Comparison of ENCODE assay signal across 25 cellular contexts in the genomic region with DNA sequence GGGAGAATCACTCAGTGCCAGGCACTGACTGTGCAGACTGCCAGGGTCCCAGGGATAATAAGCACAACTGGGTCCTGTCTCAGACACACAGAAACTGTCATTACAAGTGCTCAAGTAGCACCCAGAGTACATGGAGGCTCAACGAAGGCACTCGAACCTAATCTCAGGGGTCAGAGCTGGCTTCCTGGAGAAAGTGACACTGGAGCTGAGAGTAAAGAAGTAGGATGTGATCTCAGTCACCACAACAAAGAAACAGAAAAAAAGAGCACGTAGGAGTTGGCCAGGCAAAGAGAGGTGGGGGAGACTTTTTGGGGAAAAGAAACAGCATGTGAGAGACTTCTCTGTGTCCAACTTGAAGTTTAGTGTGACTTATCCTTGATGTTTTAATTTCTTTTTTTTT. TPM values are rescaled to one million over a fixed set of nuclear protein-coding genes. Genes with fewer than 3 reads are reported as not detected.
DNase-seq lines count a peak whose midpoint lies in the region; ATAC-seq, FAIRE-seq and TF ChIP-seq lines count a peak whose summit lies in the region.
"Had no signal": no experiment of that assay in that cellular context is flagged by ENCODE, and none has a peak within 500 bp of the region (broad histone marks: within the 10 kb centered on the region; RNA-seq: fewer than 3 reads in every experiment).

No MANE protein-coding gene starts in this region.

- H3K27ac ChIP-seq in CD4-positive, CD25-positive, alpha-beta regulatory T cell (ENCODE audit: insufficient read depth, low read length, poor library complexity, severe bottlenecking) = no peak overlapping the region
- H3K27ac ChIP-seq in DND-41 (ENCODE audit: low read length) (no peak overlapping the region), H1 (ENCODE audit: low read depth, low read length) (no peak overlapping the region), prostate gland (no peak overlapping the region)
- H3K27ac ChIP-seq: SJCRH30 had no signal

- peaks cover 11% of the 10 kb centered on the region for H3K27me3 Mint-ChIP-seq in CD4-positive, CD25-positive, alpha-beta regulatory T cell
- no peaks in the 10 kb centered on the region for H3K27me3 Mint-ChIP-seq in activated CD4-positive, alpha-beta memory T cell treated with anti-CD3 and anti-CD28 coated beads for 36 hours

- CTCF ChIA-PET in activated CD4-positive, alpha-beta memory T cell treated with anti-CD3 and anti-CD28 coated beads for 36 hours (lab: Charles Lee) = interaction anchor here (0.8 to 2.4 kb wide), 2 partner anchors 43 to 130 kb away, joined by 3 to 10 read pairs; partner anchors contain the start of gene CEP85
- CTCF ChIA-PET in H1 (lab: Charles Lee; ENCODE audit: partially characterized antibody) = interaction anchor here (0.6 to 12.6 kb wide), 9 partner anchors 12 to 345 kb away, joined by 3 to 159 read pairs (median 9); partner anchors contain the start of genes C1orf232, CEP85, CNKSR1 and ZNF593

- no peak overlapping the region for H4K91ac ChIP-seq in H1 (replicated peaks; ENCODE audit: insufficient read length, low read length)

- TF ChIP-seq EP300 in H1 (IDR thresholded peaks at IDR 0.05; ENCODE audit: borderline replicate concordance in 1 of 2, low read depth in 2 of 2, low read length in 2 of 2) = no peak

- no peak overlapping the region for H2BK20ac ChIP-seq in H1 (ENCODE audit: low read length)

- H3K4ac ChIP-seq in H1 (replicated peaks; ENCODE audit: insufficient read length, low read depth, low read length) = peak overlapping the region; percentile 44

- no peaks in the 10 kb centered on the region for H3K9me3 ChIP-seq in CD4-positive, CD25-positive, alpha-beta regulatory T cell (ENCODE audit: control insufficient read depth in 2 of 2, low read length in 2 of 2)
- H3K9me3 ChIP-seq in DND-41 (ENCODE audit: insufficient read depth, low read length, severe bottlenecking) (no peaks in the 10 kb centered on the region), H1 (ENCODE audit: insufficient read depth in 2 of 2, low read depth in 1 of 2, low read length in 1 of 2) (no peaks in the 10 kb centered on the region), prostate gland (no peaks in the 10 kb centered on the region)
- H3K9me3 ChIP-seq: SJCRH30 had no signal

- H3K4me1 ChIP-seq in CD4-positive, CD25-positive, alpha-beta regulatory T cell (ENCODE audit: control insufficient read depth, insufficient read depth, low read length, poor library complexity, severe bottlenecking) = peaks cover 4% of the 10 kb centered on the region
- H3K4me1 ChIP-seq in DND-41 (ENCODE audit: insufficient read depth, low read length) (peaks cover 8% of the 10 kb centered on the region), H1 (replicated peaks in 1 of 4; ENCODE audit: control insufficient read depth in 3 of 4, insufficient read depth in 4 of 4, low read length in 3 of 4) (peaks cover 0 to 7% (median 2%) of the 10 kb centered on the region in 4 experiments; a peak in 3 of 7 replicates), prostate gland (replicated peaks) (no peaks in the 10 kb centered on the region)
- H3K4me1 ChIP-seq: SJCRH30 had no signal

- H2BK120ac ChIP-seq in H1 (replicated peaks; ENCODE audit: low read depth, low read length) = no peak overlapping the region

- H2AFZ ChIP-seq in DND-41 (ENCODE audit: low read depth, low read length) (no peak overlapping the region), H1 (ENCODE audit: low read length) (no peak overlapping the region)

- H3K36me3 Mint-ChIP-seq in CD4-positive, CD25-positive, alpha-beta regulatory T cell = peaks cover 4% of the 10 kb centered on the region
- no peaks in the 10 kb centered on the region for H3K36me3 Mint-ChIP-seq in activated CD4-positive, alpha-beta memory T cell treated with anti-CD3 and anti-CD28 coated beads for 36 hours
- H3K36me3 Mint-ChIP-seq: stimulated activated memory B cell treated with anti-CD40 and anti-IgM and Interleukin-4, amounts not matched to agents 10 μg/mL and 1 μg/mL and 100 μg/mL, for 72 hours had no signal

- no peak overlapping the region; the same call in 1 of the 2 replicates for H3K4me2 ChIP-seq in DND-41 (ENCODE audit: insufficient read depth, low read length)
- H3K4me2 ChIP-seq in H1 (ENCODE audit: insufficient read depth in 1 of 2, low read depth in 2 of 2, low read length in 2 of 2) = no peak overlapping the region
- H3K4me2 ChIP-seq: smooth muscle cell had no signal

- no peaks in the 10 kb centered on the region for H3K27me3 ChIP-seq in CD4-positive, CD25-positive, alpha-beta regulatory T cell (ENCODE audit: control insufficient read depth, insufficient read depth, low read length)
- H3K27me3 ChIP-seq in DND-41 (ENCODE audit: insufficient read depth, low read length, poor library complexity) (no peaks in the 10 kb centered on the region), H1 (replicated peaks in 1 of 4; ENCODE audit: control insufficient read depth in 3 of 4, extremely low read depth in 1 of 4, insufficient read depth in 3 of 4, low read length in 3 of 4) (no peaks in the 10 kb centered on the region), prostate gland (replicated peaks; ENCODE audit: insufficient read depth) (no peaks in the 10 kb centered on the region)
- H3K27me3 ChIP-seq: SJCRH30 had no signal

- H3K56ac ChIP-seq in H1 (replicated peaks; ENCODE audit: insufficient read length, low read depth, low read length) = no peak overlapping the region

- H3K79me2 ChIP-seq in DND-41 (ENCODE audit: insufficient read depth, low read length) = no peaks in the 10 kb centered on the region
- H3K79me2 ChIP-seq in H1 (ENCODE audit: control insufficient read depth in 1 of 2, insufficient read depth in 2 of 2, low read length in 2 of 2) = no peaks in the 10 kb centered on the region

- no peak overlapping the region for H2AK5ac ChIP-seq in H1 (ENCODE audit: low read depth, low read length)

- TF ChIP-seq RAD21 in H1 (IDR thresholded peaks at IDR 0.05 in 1 of 2, conservative IDR thresholded peaks at IDR 0.05 in 1 of 2; ENCODE audit: low read depth in 2 of 2, low read length in 2 of 2) = no peak

- peaks cover 0 to 15% (median 7%) of the 10 kb centered on the region in 4 donors for H3K4me1 Mint-ChIP-seq in CD4-positive, CD25-positive, alpha-beta regulatory T cell
- H3K4me1 Mint-ChIP-seq in activated CD4-positive, alpha-beta memory T cell treated with anti-CD3 and anti-CD28 coated beads for 36 hours (ENCODE audit: low read depth) = peaks cover 10% of the 10 kb centered on the region
- H3K4me1 Mint-ChIP-seq: stimulated activated memory B cell treated with anti-CD40 and anti-IgM and Interleukin-4, amounts not matched to agents 10 μg/mL and 1 μg/mL and 100 μg/mL, for 72 hours had no signal

- H3K9ac ChIP-seq in DND-41 (ENCODE audit: low read depth, low read length) = no peak overlapping the region
- H3K9ac ChIP-seq in H1 (replicated peaks in 1 of 4; ENCODE audit: extremely low read depth in 1 of 4, low read depth in 3 of 4, low read length in 3 of 4) = no peak overlapping the region

- ATAC-seq in CD4-positive, CD25-positive, alpha-beta regulatory T cell (ENCODE audit: low read depth in 2 of 2) = no peak
- ATAC-seq in DND-41 (ENCODE audit: insufficient read depth, low read depth) (peak; percentile 84), GM21529 (IDR thresholded peaks at IDR 0.05; ENCODE audit: unreplicated experiment) (no peak), GM19463 (IDR thresholded peaks at IDR 0.05; ENCODE audit: unreplicated experiment) (no peak)
- ATAC-seq: stimulated activated memory B cell treated with anti-CD40 and anti-IgM and Interleukin-4, amounts not matched to agents 10 μg/mL and 1 μg/mL and 100 μg/mL, for 72 hours had no signal

- no peak overlapping the region for H3K14ac ChIP-seq in H1 (ENCODE audit: insufficient read length)

- H2BK15ac ChIP-seq in H1 (ENCODE audit: low read length) = no peak overlapping the region; the same call in 1 of the 2 replicates

- intact Hi-C loops in activated CD4-positive, alpha-beta memory T cell treated with anti-CD3 and anti-CD28 coated beads for 36 hours (cut with micrococcal nuclease) = no loop called here
- intact Hi-C loops in prostate gland (cut with DNase I) = no loop called here

- POLR2A ChIA-PET in activated CD4-positive, alpha-beta memory T cell treated with anti-CD3 and anti-CD28 coated beads for 36 hours (lab: Charles Lee) = no interaction called here
- POLR2A ChIA-PET in H1 (lab: Charles Lee; ENCODE audit: partially characterized antibody) = interaction anchor here (0.6 to 3.2 kb wide), 3 partner anchors 13 to 88 kb away, joined by 3 to 22 read pairs (median 4); partner anchors contain the start of genes CEP85, CNKSR1 and SH3BGRL3

- no peaks in the 10 kb centered on the region for H3K36me3 ChIP-seq in CD4-positive, CD25-positive, alpha-beta regulatory T cell (ENCODE audit: control insufficient read depth, insufficient read depth, low read length)
- H3K36me3 ChIP-seq in DND-41 (ENCODE audit: insufficient read depth, low read length) (no peaks in the 10 kb centered on the region), H1 (ENCODE audit: control insufficient read depth in 2 of 4, insufficient read depth in 4 of 4, low read length in 3 of 4) (0 out of 8 replicates have a peak, but pooled peaks cover 0 to 6% (median 0%) of the 10 kb centered on the region in 4 experiments), prostate gland (no peaks in the 10 kb centered on the region)
- H3K36me3 ChIP-seq: SJCRH30 had no signal

- TF ChIP-seq POLR2A in H1 (IDR thresholded peaks at IDR 0.05; ENCODE audit: control extremely low read depth in 1 of 2, low read depth in 2 of 2, low read length in 2 of 2) (no peak), prostate gland (IDR thresholded peaks at IDR 0.05) (no peak)

- H2BK12ac ChIP-seq in H1 (ENCODE audit: low read depth, low read length) = no peak overlapping the region

- peak overlapping the region in 2 of 3 donors; percentile 22 to 52 for H3K27ac Mint-ChIP-seq in CD4-positive, CD25-positive, alpha-beta regulatory T cell
- H3K27ac Mint-ChIP-seq in activated CD4-positive, alpha-beta memory T cell treated with anti-CD3 and anti-CD28 coated beads for 36 hours = no peak overlapping the region
- H3K27ac Mint-ChIP-seq: dendritic cell treated with granulocyte-macrophage colony-stimulating factor and Interleukin-4, amounts not matched to agents 40 ng/mL and 50 ng/mL, for 4 days; stimulated activated memory B cell treated with anti-CD40 and anti-IgM and Interleukin-4, amounts not matched to agents 10 μg/mL and 1 μg/mL and 100 μg/mL, for 72 hours had no signal

- no peaks in the 10 kb centered on the region; the same call in 1 of the 2 replicates for H4K20me1 ChIP-seq in DND-41 (ENCODE audit: insufficient read depth, low read length)
- H4K20me1 ChIP-seq in H1 (replicated peaks in 1 of 2; ENCODE audit: control insufficient read depth in 1 of 2, insufficient read depth in 2 of 2, low read length in 2 of 2) = no peaks in the 10 kb centered on the region

- 0 out of 2 replicates have a peak overlapping the region, but pooled peaks have one; percentile 18 for H2BK5ac ChIP-seq in H1 (ENCODE audit: low read depth, low read length)

- no peak overlapping the region for H4K5ac ChIP-seq in H1 (ENCODE audit: insufficient read length, low read depth, low read length)

- H3K9me3 Mint-ChIP-seq in CD4-positive, CD25-positive, alpha-beta regulatory T cell = peaks cover 0 to 4% (median 0%) of the 10 kb centered on the region in 7 donors
- H3K9me3 Mint-ChIP-seq in activated CD4-positive, alpha-beta memory T cell treated with anti-CD3 and anti-CD28 coated beads for 36 hours = no peaks in the 10 kb centered on the region
- H3K9me3 Mint-ChIP-seq: dendritic cell treated with granulocyte-macrophage colony-stimulating factor and Interleukin-4, amounts not matched to agents 40 ng/mL and 50 ng/mL, for 4 days; stimulated activated memory B cell treated with anti-CD40 and anti-IgM and Interleukin-4, amounts not matched to agents 10 μg/mL and 1 μg/mL and 100 μg/mL, for 72 hours had no signal

- H3K79me1 ChIP-seq in H1 (ENCODE audit: low read depth, low read length) = no peaks in the 10 kb centered on the region

- no peak overlapping the region for H3K18ac ChIP-seq in H1 (ENCODE audit: extremely low read depth, low read length)

- WGBS in H1 (ENCODE audit: extremely low coverage in 1 of 2, insufficient coverage in 1 of 2, insufficient read length in 1 of 2, insufficient replicate concordance in 2 of 2, low coverage in 1 of 2, low lambda C conversion rate in 2 of 2, missing lambda C conversion rate in 1 of 2), 2 experiments = 82% methylated on average over 3 of the region's 3 CpGs; no CpG with 5 or more reads in 1 of the 2 experiments
- WGBS in prostate gland = 52% methylated on average over 3 of the region's 3 CpGs

- peak in 1 of 3 donors; percentile 57 for DNase-seq in CD4-positive, CD25-positive, alpha-beta regulatory T cell
- DNase-seq in DND-41 (peak; percentile 46), H1 (ENCODE audit: low read depth in 1 of 2, low spot score in 2 of 2) (no peak), prostate gland (ENCODE audit: low spot score) (no peak)
- DNase-seq in activated CD4-positive, alpha-beta memory T cell treated with anti-CD3 and anti-CD28 coated beads for 36 hours = peak; percentile 41
- DNase-seq: activated effector memory CD4-positive, alpha-beta T cell treated with Interleukin-2 at 50 U/mL for 16 hours; anterior cingulate cortex; DMS79; IMR-90; kidney; NCI-H1417 treated with DMSO at 0.1 percent for 48 hours; NCI-H510A treated with DMSO at 0.1 percent for 48 hours; nucleus accumbens; SJCRH30 had no signal

- TF ChIP-seq CTCF in DND-41 (IDR thresholded peaks at IDR 0.05; ENCODE audit: borderline replicate concordance, extremely low read depth, low read length, poor library complexity, severe bottlenecking) = no peak
- no peak for TF ChIP-seq CTCF in H1 (IDR thresholded peaks at IDR 0.05; ENCODE audit: control extremely low read depth in 1 of 3, insufficient read depth in 1 of 3, low read depth in 1 of 3, low read length in 3 of 3)
- TF ChIP-seq CTCF in prostate gland (IDR thresholded peaks at IDR 0.05) = no peak

- no peaks in the 10 kb centered on the region; the same call in 1 of the 2 replicates for H3K23me2 ChIP-seq in H1 (ENCODE audit: low read depth, low read length)

- H3K4me3 Mint-ChIP-seq in CD4-positive, CD25-positive, alpha-beta regulatory T cell = peak overlapping the region in 1 of 4 donors; percentile 10
- H3K4me3 Mint-ChIP-seq in activated CD4-positive, alpha-beta memory T cell treated with anti-CD3 and anti-CD28 coated beads for 36 hours = no peak overlapping the region
- H3K4me3 Mint-ChIP-seq: dendritic cell treated with granulocyte-macrophage colony-stimulating factor and Interleukin-4, amounts not matched to agents 40 ng/mL and 50 ng/mL, for 4 days; stimulated activated memory B cell treated with anti-CD40 and anti-IgM and Interleukin-4, amounts not matched to agents 10 μg/mL and 1 μg/mL and 100 μg/mL, for 72 hours had no signal

- no peak overlapping the region for H4K8ac ChIP-seq in H1 (ENCODE audit: extremely low read depth, insufficient read depth, low read length)

- no peak overlapping the region for H3K4me3 ChIP-seq in CD4-positive, CD25-positive, alpha-beta regulatory T cell (ENCODE audit: low read depth, low read length)
- no peak overlapping the region for H3K4me3 ChIP-seq in DND-41 (ENCODE audit: low read depth in 1 of 2, low read length in 2 of 2)
- no peak overlapping the region for H3K4me3 ChIP-seq in H1 (ENCODE audit: extremely low read depth in 1 of 4, insufficient read depth in 2 of 4, low read depth in 3 of 4, low read length in 4 of 4)
- H3K4me3 ChIP-seq in prostate gland = no peak overlapping the region
- H3K4me3 ChIP-seq: SJCRH30, smooth muscle cell had no signal

- FAIRE-seq in H1 (lab: Jason Lieb, UNC) = no peak
- FAIRE-seq: H54, kidney, RCC 7860 had no signal

- H3K23ac ChIP-seq in H1 (ENCODE audit: insufficient read length) = no peak overlapping the region

RNA-seq across cellular contexts. Expression of gene CATSPER4, which starts 1.3 kb away (rescaled TPM):
- not detected for total RNA-seq in CD4-positive, CD25-positive, alpha-beta regulatory T cell
- polyA plus RNA-seq in CD4-positive, CD25-positive, alpha-beta regulatory T cell = not detected
- not detected for total RNA-seq in activated CD4-positive, alpha-beta memory T cell treated with anti-CD3 and anti-CD28 coated beads for 36 hours
- 0.65 and 0.90 TPM in 2 replicates for total RNA-seq in H1 (2021; fragmentation: NEBNext Ultra II Directional; extraction: Animal tissue kit (Norgen Biotek cat#: 25700))
- polyA plus RNA-seq in H1 (2011; rRNA removed) = 0.83 TPM in 2 replicates
- polyA plus RNA-seq in H1 (2011; cell fraction: cytosol; rRNA removed) = 1.1 TPM
- polyA plus RNA-seq in H1 (2011; cell fraction: nucleus; rRNA removed) = 1.9 TPM
- polyA plus RNA-seq in H1 (2012, experiment 1 of 2) = 0.38 to 0.86 TPM (median 0.69 TPM) in 3 of 4 replicates, not detected in the other
- 0.24 TPM for polyA plus RNA-seq in H1 (2012, experiment 2 of 2)
- polyA plus RNA-seq in H1 (2013, experiment 1 of 2) = 0.57 TPM
- polyA plus RNA-seq in H1 (2013, experiment 2 of 2) = 0.59 TPM
- polyA minus RNA-seq in H1 (2011; rRNA and poly(A)+ RNA removed) = 0.73 and 0.79 TPM in 2 replicates
- polyA minus RNA-seq in H1 (2011; cell fraction: cytosol; rRNA and poly(A)+ RNA removed) = not detected
- 0.80 TPM for polyA minus RNA-seq in H1 (2011; cell fraction: nucleus; rRNA and poly(A)+ RNA removed)
- total RNA-seq in prostate gland = 1 to 10 TPM in 1 of 2 donors, not detected in 1; 1.5 TPM
- total RNA-seq: cardiac septum, IMR-90, kidney, lung microvascular endothelial cell, MCF 10A, SJCRH30, smooth muscle cell had no signal
- polyA plus RNA-seq: IMR-90, smooth muscle cell had no signal

RNA-seq across cellular contexts. Expression of gene CNKSR1, which starts 14.4 kb away (rescaled TPM):
- total RNA-seq in CD4-positive, CD25-positive, alpha-beta regulatory T cell = 7.0 TPM
- polyA plus RNA-seq in CD4-positive, CD25-positive, alpha-beta regulatory T cell = 1 to 10 TPM in 3 of 4 donors, under 1 TPM in 1; 0.53 to 2.9 (median 2.1) TPM
- 1 to 10 TPM; 1.3 to 1.5 TPM for total RNA-seq in activated CD4-positive, alpha-beta memory T cell treated with anti-CD3 and anti-CD28 coated beads for 36 hours
- 13.0 and 14.5 TPM in 2 replicates for total RNA-seq in H1 (2021; fragmentation: NEBNext Ultra II Directional; extraction: Animal tissue kit (Norgen Biotek cat#: 25700))
- polyA plus RNA-seq in H1 (2011; rRNA removed) = 13.9 and 20.9 TPM in 2 replicates
- 13.7 TPM for polyA plus RNA-seq in H1 (2011; cell fraction: cytosol; rRNA removed)
- 51.9 TPM for polyA plus RNA-seq in H1 (2011; cell fraction: nucleus; rRNA removed)
- 15.3 to 22.8 TPM (median 18.2 TPM) in 4 replicates for polyA plus RNA-seq in H1 (2012, experiment 1 of 2)
- polyA plus RNA-seq in H1 (2012, experiment 2 of 2) = 19.1 TPM
- polyA plus RNA-seq in H1 (2013, experiment 1 of 2) = 8.6 TPM
- polyA plus RNA-seq in H1 (2013, experiment 2 of 2) = 6.8 TPM
- polyA minus RNA-seq in H1 (2011; rRNA and poly(A)+ RNA removed) = 10.4 and 12.2 TPM in 2 replicates
- polyA minus RNA-seq in H1 (2011; cell fraction: cytosol; rRNA and poly(A)+ RNA removed) = 9.7 TPM
- polyA minus RNA-seq in H1 (2011; cell fraction: nucleus; rRNA and poly(A)+ RNA removed) = 19.8 TPM
- total RNA-seq in prostate gland = 10 to 100 TPM; 24.8 to 32.4 TPM
- total RNA-seq: IMR-90, lung microvascular endothelial cell had no signal

RNA-seq across cellular contexts. Expression of gene ZNF593OS, which starts 20.1 kb away (rescaled TPM):
- not detected for total RNA-seq in CD4-positive, CD25-positive, alpha-beta regulatory T cell
- 1 to 10 TPM in 2 of 4 donors, under 1 TPM in 1, not detected in 1; 0.53 to 1.3 (median 1.1) TPM for polyA plus RNA-seq in CD4-positive, CD25-positive, alpha-beta regulatory T cell
- total RNA-seq in activated CD4-positive, alpha-beta memory T cell treated with anti-CD3 and anti-CD28 coated beads for 36 hours = not detected
- not detected in 2 replicates for total RNA-seq in H1 (2021; fragmentation: NEBNext Ultra II Directional; extraction: Animal tissue kit (Norgen Biotek cat#: 25700))
- polyA plus RNA-seq in H1 (2011; rRNA removed) = not detected in 2 replicates
- polyA plus RNA-seq in H1 (2011; cell fraction: cytosol; rRNA removed) = not detected
- not detected for polyA plus RNA-seq in H1 (2011; cell fraction: nucleus; rRNA removed)
- 1.1 to 1.8 TPM (median 1.5 TPM) in 4 replicates for polyA plus RNA-seq in H1 (2012, experiment 1 of 2)
- 1.3 TPM for polyA plus RNA-seq in H1 (2012, experiment 2 of 2)
- 0.06 TPM for polyA plus RNA-seq in H1 (2013, experiment 1 of 2)
- not detected for polyA plus RNA-seq in H1 (2013, experiment 2 of 2)
- polyA minus RNA-seq in H1 (2011; rRNA and poly(A)+ RNA removed) = not detected in 2 replicates
- polyA minus RNA-seq in H1 (2011; cell fraction: cytosol; rRNA and poly(A)+ RNA removed) = not detected
- polyA minus RNA-seq in H1 (2011; cell fraction: nucleus; rRNA and poly(A)+ RNA removed) = not detected
- total RNA-seq in prostate gland = not detected
- total RNA-seq: cardiac septum, IMR-90, kidney, lung microvascular endothelial cell, MCF 10A, SJCRH30, smooth muscle cell had no signal
- polyA plus RNA-seq: IMR-90, smooth muscle cell had no signal

RNA-seq across cellular contexts. Expression of gene ZNF593, which starts 22.0 kb away (rescaled TPM):
- 16.8 TPM for total RNA-seq in CD4-positive, CD25-positive, alpha-beta regulatory T cell
- polyA plus RNA-seq in CD4-positive, CD25-positive, alpha-beta regulatory T cell = 10 to 100 TPM; 40.3 to 65.6 (median 47.5) TPM
- total RNA-seq in activated CD4-positive, alpha-beta memory T cell treated with anti-CD3 and anti-CD28 coated beads for 36 hours = 10 to 100 TPM; 37.4 to 38.0 TPM
- total RNA-seq in H1 (2021; fragmentation: NEBNext Ultra II Directional; extraction: Animal tissue kit (Norgen Biotek cat#: 25700)) = 38.2 and 40.2 TPM in 2 replicates
- polyA plus RNA-seq in H1 (2011; rRNA removed) = 68.0 and 112 TPM in 2 replicates
- 65.2 TPM for polyA plus RNA-seq in H1 (2011; cell fraction: cytosol; rRNA removed)
- 68.8 TPM for polyA plus RNA-seq in H1 (2011; cell fraction: nucleus; rRNA removed)
- 30.0 to 45.2 TPM (median 40.4 TPM) in 4 replicates for polyA plus RNA-seq in H1 (2012, experiment 1 of 2)
- 44.4 TPM for polyA plus RNA-seq in H1 (2012, experiment 2 of 2)
- polyA plus RNA-seq in H1 (2013, experiment 1 of 2) = 43.1 TPM
- polyA plus RNA-seq in H1 (2013, experiment 2 of 2) = 43.4 TPM
- 3.6 and 9.2 TPM in 2 replicates for polyA minus RNA-seq in H1 (2011; rRNA and poly(A)+ RNA removed)
- polyA minus RNA-seq in H1 (2011; cell fraction: cytosol; rRNA and poly(A)+ RNA removed) = 21.4 TPM
- 19.9 TPM for polyA minus RNA-seq in H1 (2011; cell fraction: nucleus; rRNA and poly(A)+ RNA removed)
- total RNA-seq in prostate gland = 10 to 100 TPM; 44.5 to 50.7 TPM

RNA-seq across cellular contexts. Expression of gene C1orf232, which starts 23.0 kb away (rescaled TPM):
- not detected for total RNA-seq in CD4-positive, CD25-positive, alpha-beta regulatory T cell
- polyA plus RNA-seq in CD4-positive, CD25-positive, alpha-beta regulatory T cell = not detected
- total RNA-seq in activated CD4-positive, alpha-beta memory T cell treated with anti-CD3 and anti-CD28 coated beads for 36 hours = not detected
- not detected in 2 replicates for total RNA-seq in H1 (2021; fragmentation: NEBNext Ultra II Directional; extraction: Animal tissue kit (Norgen Biotek cat#: 25700))
- not detected in 2 replicates for polyA plus RNA-seq in H1 (2011; rRNA removed)
- polyA plus RNA-seq in H1 (2011; cell fraction: cytosol; rRNA removed) = not detected
- not detected for polyA plus RNA-seq in H1 (2011; cell fraction: nucleus; rRNA removed)
- polyA plus RNA-seq in H1 (2012, experiment 1 of 2) = not detected in 4 replicates
- polyA plus RNA-seq in H1 (2012, experiment 2 of 2) = not detected
- not detected for polyA plus RNA-seq in H1 (2013, experiment 1 of 2)
- polyA plus RNA-seq in H1 (2013, experiment 2 of 2) = not detected
- not detected in 2 replicates for polyA minus RNA-seq in H1 (2011; rRNA and poly(A)+ RNA removed)
- polyA minus RNA-seq in H1 (2011; cell fraction: cytosol; rRNA and poly(A)+ RNA removed) = not detected
- not detected for polyA minus RNA-seq in H1 (2011; cell fraction: nucleus; rRNA and poly(A)+ RNA removed)
- not detected for total RNA-seq in prostate gland
- total RNA-seq: cardiac septum, IMR-90, kidney, lung microvascular endothelial cell, MCF 10A, smooth muscle cell had no signal
- polyA plus RNA-seq: IMR-90, smooth muscle cell, thymus had no signal

Comparison
In these comparisons a context has a peak if more than half of its experiments do, and no peak if none do; other contexts are left out.
1. DNase-seq: peak in DND-41 (single experiment) and activated CD4-positive, alpha-beta memory T cell treated with anti-CD3 and anti-CD28 coated beads for 36 hours (single experiment); none in H1 (0 of 2) and prostate gland (single experiment).